8 cellular contexts compared by ENCODE assay signal in the genomic region with DNA sequence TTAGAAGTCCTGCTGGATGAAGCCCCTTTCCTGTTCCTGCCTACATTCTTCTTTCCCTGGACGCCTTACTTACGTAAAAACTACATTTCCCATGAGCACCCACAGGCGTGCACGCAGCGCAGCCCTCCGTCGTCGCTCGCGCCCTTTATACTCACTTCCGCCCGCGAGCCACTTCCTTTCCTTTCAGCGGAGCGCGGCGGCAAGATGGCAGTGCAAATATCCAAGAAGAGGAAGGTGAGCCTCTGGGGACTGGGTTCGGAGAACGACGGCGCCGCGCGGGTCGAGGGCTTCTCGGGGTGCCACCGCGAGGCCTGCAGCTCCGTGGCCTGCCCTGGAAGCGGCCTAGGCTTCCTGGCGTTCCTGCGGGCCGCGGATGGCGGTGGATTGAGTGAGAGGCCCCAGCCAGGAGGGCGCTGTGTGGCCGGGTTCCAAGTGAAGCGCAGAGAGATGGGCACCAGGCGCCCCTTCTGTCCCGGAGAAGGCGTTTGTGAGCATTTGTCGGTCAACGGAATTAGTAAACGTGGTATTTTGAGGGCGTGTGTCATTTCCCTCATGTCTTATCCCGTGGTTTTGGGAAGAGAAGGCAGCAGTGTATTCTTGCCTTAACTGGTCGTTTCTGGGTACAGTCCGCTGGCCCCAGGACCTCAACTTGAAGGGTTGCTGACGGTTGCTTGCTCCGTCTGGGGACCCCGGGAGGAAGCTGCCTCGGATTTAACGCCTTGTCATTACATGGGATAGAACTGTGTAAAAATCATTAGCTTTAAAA. TPM values are rescaled to one million over a fixed set of nuclear protein-coding genes. Genes with fewer than 3 reads are reported as not detected.
DNase-seq lines count a peak whose midpoint lies in the region; ATAC-seq and TF ChIP-seq lines count a peak whose summit lies in the region.

A gene (plus strand): TSS at position 175 of the 766 bp plus-strand sequence. CDS start 30 bp downstream, at position 205.

- peak; percentile 64 for TF ChIP-seq CTCF in chondrocyte (IDR thresholded peaks at IDR 0.05)

- DNase-seq in AML-193 (lab: John Stamatoyannopoulos, UW) (peak; percentile 84 to 90), NCI-H446 treated with DMSO at 0.1 percent for 48 hours (lab: John Stamatoyannopoulos, UW) (peak; percentile 84), chondrocyte (ENCODE audit: low spot score) (peak; percentile 95), kidney tubule cell (ENCODE audit: low spot score) (peak; percentile 92)
- DNase-seq in activated CD4-positive, alpha-beta T cell treated with anti-CD3 and anti-CD28 coated beads for 1 hour: peak; percentile 81
- DNase-seq in stimulated activated CD4-positive, alpha-beta T cell treated with anti-CD3 and anti-CD28 coated beads, Interleukin-1b, Interleukin-23, amount 100 ng/mL, for 24 hours (ENCODE audit: low read depth in 4 of 4, low spot score in 1 of 4): peak; percentile 72 to 85 (median 78)

- H3K9me3 Mint-ChIP-seq in chondrocyte (ENCODE audit: low read depth): no peaks in the 10 kb centered on the region

- peaks cover 34% of the 10 kb centered on the region for H3K36me3 Mint-ChIP-seq in chondrocyte (ENCODE audit: low read depth)

- peaks cover 45% of the 10 kb centered on the region for H3K4me1 Mint-ChIP-seq in chondrocyte (ENCODE audit: low read depth)

- peak; percentile 92 for ATAC-seq in GM19025 (IDR thresholded peaks at IDR 0.05; ENCODE audit: low read depth, unreplicated experiment)
- ATAC-seq in HG03342 (IDR thresholded peaks at IDR 0.05; ENCODE audit: unreplicated experiment): peak; percentile 91

- peak within 1 kb of the TSS; percentile 95 for H3K4me3 Mint-ChIP-seq in chondrocyte (ENCODE audit: unreplicated experiment)

- H3K27ac Mint-ChIP-seq in chondrocyte (ENCODE audit: unreplicated experiment): peak within 1 kb of the TSS; percentile 96

- H3K27me3 Mint-ChIP-seq in chondrocyte (ENCODE audit: low read depth): no peaks in the 10 kb centered on the region

RNA-seq across cellular contexts. Expression of the gene that starts here (rescaled TPM):
- total RNA-seq in chondrocyte: 1,466 to 1,585 TPM (median 1,486 TPM) in 3 replicates

Comparison
In these comparisons a context has a peak if more than half of its experiments do, and no peak if none do; other contexts are left out.
1. Peak in every context shown above with its lines: DNase-seq and ATAC-seq.